8 cellular contexts compared by ENCODE assay signal in genomic region chr5:150757087-150757649, GRCh38. TPM values are rescaled to one million over a fixed set of nuclear protein-coding genes. Genes with fewer than 3 reads are reported as not detected.
DNase-seq lines count a peak whose midpoint lies in the region; ATAC-seq and TF ChIP-seq lines count a peak whose summit lies in the region.

No MANE protein-coding gene starts in this region.

- H3K4me3 ChIP-seq in SJCRH30 (peak overlapping the region; percentile 82), fibroblast of lung (replicated peaks in 1 of 4; ENCODE audit: control extremely low read depth in 1 of 4, insufficient read depth in 1 of 4, low read depth in 3 of 4, low read length in 4 of 4) (peak overlapping the region; percentile 49 to 96 (median 74))

- peak overlapping the region; percentile 99 for H3K4me2 ChIP-seq in fibroblast of lung (ENCODE audit: extremely low read depth, insufficient read depth, low read length)

- H3K27ac Mint-ChIP-seq in activated CD4-positive, alpha-beta T cell treated with anti-CD3 and anti-CD28 coated beads, Interleukin-2, amount 10 ng/mL, durations not matched to agents 24 days and 14 days: peak overlapping the region; percentile 35
- no peak overlapping the region for H3K27ac Mint-ChIP-seq in stimulated activated memory B cell treated with anti-CD40 and anti-IgM and Interleukin-4, amounts not matched to agents 10 μg/mL and 1 μg/mL and 100 μg/mL, for 72 hours

- H3K36me3 ChIP-seq in SJCRH30 (peaks cover 34% of the 10 kb centered on the region), fibroblast of lung (ENCODE audit: control insufficient read depth, insufficient read depth, low read length) (peaks cover 9% of the 10 kb centered on the region)

- H3K79me2 ChIP-seq in fibroblast of lung (ENCODE audit: control insufficient read depth, insufficient read depth, low read length): peaks cover 44% of the 10 kb centered on the region

- peaks cover 40% of the 10 kb centered on the region for H3K36me3 Mint-ChIP-seq in activated CD4-positive, alpha-beta T cell treated with anti-CD3 and anti-CD28 coated beads, Interleukin-2, amount 10 ng/mL, durations not matched to agents 24 days and 14 days (ENCODE audit: low read depth)
- peaks cover 32% of the 10 kb centered on the region for H3K36me3 Mint-ChIP-seq in stimulated activated memory B cell treated with anti-CD40 and anti-IgM and Interleukin-4, amounts not matched to agents 10 μg/mL and 1 μg/mL and 100 μg/mL, for 72 hours

- H3K4me1 ChIP-seq in SJCRH30 (peaks cover 5% of the 10 kb centered on the region; the same call in 1 of the 2 replicates), fibroblast of lung (ENCODE audit: control insufficient read depth, extremely low read depth, insufficient read depth, low read length) (peaks cover 6% of the 10 kb centered on the region)

- H3K27me3 ChIP-seq in SJCRH30 (no peaks in the 10 kb centered on the region), fibroblast of lung (ENCODE audit: control insufficient read depth, insufficient read depth, low read length) (no peaks in the 10 kb centered on the region)

- ATAC-seq in stimulated activated memory B cell treated with anti-CD40 and anti-IgM and Interleukin-4, amounts not matched to agents 10 μg/mL and 1 μg/mL and 100 μg/mL, for 72 hours: no peak
- ATAC-seq in GM18520 (IDR thresholded peaks at IDR 0.05; ENCODE audit: unreplicated experiment): no peak

- H3K4me3 Mint-ChIP-seq in activated CD4-positive, alpha-beta T cell treated with anti-CD3 and anti-CD28 coated beads, Interleukin-2, amount 10 ng/mL, durations not matched to agents 24 days and 14 days: peak overlapping the region; percentile 76
- H3K4me3 Mint-ChIP-seq in stimulated activated memory B cell treated with anti-CD40 and anti-IgM and Interleukin-4, amounts not matched to agents 10 μg/mL and 1 μg/mL and 100 μg/mL, for 72 hours: peak overlapping the region; percentile 41

- H3K9ac ChIP-seq in fibroblast of lung (ENCODE audit: insufficient read depth, low read length): peak overlapping the region; percentile 4

- no peak for DNase-seq in activated CD4-positive, alpha-beta T cell treated with anti-CD3 and anti-CD28 coated beads, Interleukin-2, amount 10 ng/mL, durations not matched to agents 24 days and 14 days
- DNase-seq in activated CD4-positive, alpha-beta T cell treated with anti-CD3 and anti-CD28 coated beads for 48 hours: no peak
- DNase-seq in SJCRH30 (no peak), fibroblast of lung (ENCODE audit: low read depth in 2 of 2) (no peak), NCI-H226 (no peak), activated gamma-delta T cell (lab: John Stamatoyannopoulos, UW) (no peak)

- no peak overlapping the region for H2AFZ ChIP-seq in fibroblast of lung (ENCODE audit: low read length)

- H3K9me3 ChIP-seq in SJCRH30 (replicated peaks) (no peaks in the 10 kb centered on the region), fibroblast of lung (ENCODE audit: control insufficient read depth, insufficient read depth, low read depth, low read length) (no peaks in the 10 kb centered on the region)

- intact Hi-C loops in activated CD4-positive, alpha-beta T cell treated with anti-CD3 and anti-CD28 coated beads, Interleukin-2, amount 10 ng/mL, durations not matched to agents 24 days and 14 days (cut with micrococcal nuclease): no loop called here

- no peak for TF ChIP-seq CTCF in fibroblast of lung (conservative IDR thresholded peaks at IDR 0.05 in 1 of 2, IDR thresholded peaks at IDR 0.05 in 1 of 2; ENCODE audit: low read depth in 1 of 2, low read length in 2 of 2)

- no peaks in the 10 kb centered on the region for H4K20me1 ChIP-seq in fibroblast of lung (ENCODE audit: control insufficient read depth, extremely low read depth, insufficient read depth, low read length)

- no peaks in the 10 kb centered on the region for H3K9me3 Mint-ChIP-seq in activated CD4-positive, alpha-beta T cell treated with anti-CD3 and anti-CD28 coated beads, Interleukin-2, amount 10 ng/mL, durations not matched to agents 24 days and 14 days
- H3K9me3 Mint-ChIP-seq in stimulated activated memory B cell treated with anti-CD40 and anti-IgM and Interleukin-4, amounts not matched to agents 10 μg/mL and 1 μg/mL and 100 μg/mL, for 72 hours: no peaks in the 10 kb centered on the region

- H3K27me3 Mint-ChIP-seq in activated CD4-positive, alpha-beta T cell treated with anti-CD3 and anti-CD28 coated beads, Interleukin-2, amount 10 ng/mL, durations not matched to agents 24 days and 14 days: no peaks in the 10 kb centered on the region
- H3K27me3 Mint-ChIP-seq in stimulated activated memory B cell treated with anti-CD40 and anti-IgM and Interleukin-4, amounts not matched to agents 10 μg/mL and 1 μg/mL and 100 μg/mL, for 72 hours: peaks cover under 1% of the 10 kb centered on the region

- H3K4me1 Mint-ChIP-seq in activated CD4-positive, alpha-beta T cell treated with anti-CD3 and anti-CD28 coated beads, Interleukin-2, amount 10 ng/mL, durations not matched to agents 24 days and 14 days: peaks cover 28% of the 10 kb centered on the region
- peaks cover 28% of the 10 kb centered on the region for H3K4me1 Mint-ChIP-seq in stimulated activated memory B cell treated with anti-CD40 and anti-IgM and Interleukin-4, amounts not matched to agents 10 μg/mL and 1 μg/mL and 100 μg/mL, for 72 hours

- H3K27ac ChIP-seq in SJCRH30 (no peak overlapping the region), fibroblast of lung (ENCODE audit: insufficient read depth, low read length) (peak overlapping the region; percentile 100)

RNA-seq across cellular contexts. Expression of gene DCTN4, which starts 1.6 kb away (rescaled TPM):
- 43.9 and 44.8 TPM in 2 replicates for total RNA-seq in activated CD4-positive, alpha-beta T cell treated with anti-CD3 and anti-CD28 coated beads, Interleukin-2, amount 10 ng/mL, durations not matched to agents 24 days and 14 days
- total RNA-seq in SJCRH30 (2014; rRNA removed; shearing (Covaris generic)): 41.5 and 47.8 TPM in 2 replicates
- 44.7 and 67.2 TPM in 2 replicates for total RNA-seq in fibroblast of lung
- 60.0 and 60.8 TPM in 2 replicates for polyA plus RNA-seq in fibroblast of lung
- 33.8 and 35.0 TPM in 2 replicates for polyA plus RNA-seq in fibroblast of lung (2012)
- polyA minus RNA-seq in fibroblast of lung (ENCODE audit: low replicate concordance): 31.4 and 48.9 TPM in 2 replicates

RNA-seq across cellular contexts. Expression of gene SMIM3, which starts 21.4 kb away (rescaled TPM):
- 13.8 and 16.6 TPM in 2 replicates for total RNA-seq in activated CD4-positive, alpha-beta T cell treated with anti-CD3 and anti-CD28 coated beads, Interleukin-2, amount 10 ng/mL, durations not matched to agents 24 days and 14 days
- 11.7 and 13.3 TPM in 2 replicates for total RNA-seq in SJCRH30 (2014; rRNA removed; shearing (Covaris generic))
- 34.9 and 59.9 TPM in 2 replicates for total RNA-seq in fibroblast of lung
- polyA plus RNA-seq in fibroblast of lung: 69.9 and 78.7 TPM in 2 replicates
- polyA plus RNA-seq in fibroblast of lung (2012): 38.9 and 45.7 TPM in 2 replicates
- 31.4 and 40.8 TPM in 2 replicates for polyA minus RNA-seq in fibroblast of lung (ENCODE audit: low replicate concordance)

RNA-seq across cellular contexts. Expression of gene RBM22, which starts 56.3 kb away (rescaled TPM):
- total RNA-seq in activated CD4-positive, alpha-beta T cell treated with anti-CD3 and anti-CD28 coated beads, Interleukin-2, amount 10 ng/mL, durations not matched to agents 24 days and 14 days: 69.6 and 78.4 TPM in 2 replicates
- 50.5 and 55.2 TPM in 2 replicates for total RNA-seq in SJCRH30 (2014; rRNA removed; shearing (Covaris generic))
- 14.1 and 15.4 TPM in 2 replicates for total RNA-seq in fibroblast of lung
- polyA plus RNA-seq in fibroblast of lung: 36.7 and 51.5 TPM in 2 replicates
- polyA plus RNA-seq in fibroblast of lung (2012): 22.6 and 26.7 TPM in 2 replicates
- 11.7 and 13.3 TPM in 2 replicates for polyA minus RNA-seq in fibroblast of lung (ENCODE audit: low replicate concordance)
